8 cellular contexts compared by ENCODE assay signal in the genomic region with DNA sequence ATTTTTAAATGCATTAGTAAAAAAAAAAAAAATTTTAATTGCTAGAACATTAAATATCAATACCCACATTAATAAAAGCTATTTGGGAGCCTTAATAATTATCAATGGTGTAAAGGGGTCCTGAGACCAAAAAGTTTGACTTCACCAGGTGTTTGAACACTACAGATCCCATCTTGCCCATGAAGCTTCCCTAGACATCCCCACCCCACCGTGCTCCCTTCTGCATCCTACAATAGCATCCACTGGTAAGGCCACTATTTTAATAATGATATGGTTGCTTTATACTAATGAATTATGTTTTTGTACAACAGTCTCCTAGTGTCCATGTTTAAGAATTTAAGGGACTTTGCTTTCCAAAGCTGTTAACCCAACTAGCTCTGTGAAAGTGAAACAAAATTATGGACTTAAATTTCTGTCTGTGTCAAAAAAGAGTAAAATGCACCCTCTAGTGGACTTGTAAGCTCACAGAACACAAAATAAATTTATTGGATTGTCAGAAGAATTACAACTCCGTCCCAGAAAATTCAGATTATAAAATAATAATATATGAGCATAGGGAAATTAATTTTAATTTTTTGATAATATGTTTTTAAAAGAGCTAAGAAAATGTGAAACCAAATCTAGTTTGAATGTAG.
DNase-seq lines count a peak whose midpoint lies in the region; ATAC-seq and TF ChIP-seq lines count a peak whose summit lies in the region.

No MANE protein-coding gene starts in this region.

- H3K27ac Mint-ChIP-seq in T-helper 2 cell treated with Interferon-gamma antibody and Interleukin-4, amounts not matched to agents 5 μg/mL and 100 μg/mL, for 36 hours: no peak overlapping the region
- no peak overlapping the region for H3K27ac Mint-ChIP-seq in activated CD8-positive, alpha-beta memory T cell treated with anti-CD3 and anti-CD28 coated beads, Interleukin-2, amount 10 ng/mL, durations not matched to agents 7 days and 5 days

- H3K36me3 ChIP-seq in hepatocyte (replicated peaks; ENCODE audit: insufficient read depth, low read depth) (no peaks in the 10 kb centered on the region), WERI-Rb-1 (no peaks in the 10 kb centered on the region)

- H3K9me3 ChIP-seq in hepatocyte (ENCODE audit: low read depth) (no peaks in the 10 kb centered on the region), WERI-Rb-1 (ENCODE audit: severe bottlenecking) (no peaks in the 10 kb centered on the region)

- 71% methylated on average over 2 of the region's 2 CpGs for WGBS in hepatocyte (ENCODE audit: low lambda C conversion rate, missing lambda C conversion rate)

- peak overlapping the region; percentile 25 for H3K4me3 Mint-ChIP-seq in T-helper 2 cell treated with Interferon-gamma antibody and Interleukin-4, amounts not matched to agents 5 μg/mL and 100 μg/mL, for 36 hours
- H3K4me3 Mint-ChIP-seq in activated CD8-positive, alpha-beta memory T cell treated with anti-CD3 and anti-CD28 coated beads, Interleukin-2, amount 10 ng/mL, durations not matched to agents 7 days and 5 days: no peak overlapping the region

- H3K79me2 ChIP-seq in hepatocyte: peaks cover 49% of the 10 kb centered on the region

- H3K27me3 Mint-ChIP-seq in T-helper 2 cell treated with Interferon-gamma antibody and Interleukin-4, amounts not matched to agents 5 μg/mL and 100 μg/mL, for 36 hours (ENCODE audit: low read depth): peaks cover 6% of the 10 kb centered on the region
- H3K27me3 Mint-ChIP-seq in activated CD8-positive, alpha-beta memory T cell treated with anti-CD3 and anti-CD28 coated beads, Interleukin-2, amount 10 ng/mL, durations not matched to agents 7 days and 5 days: no peaks in the 10 kb centered on the region

- H2AFZ ChIP-seq in hepatocyte: no peak overlapping the region

- no peak overlapping the region for H3K4me2 ChIP-seq in hepatocyte

- no peaks in the 10 kb centered on the region for H3K36me3 Mint-ChIP-seq in T-helper 2 cell treated with Interferon-gamma antibody and Interleukin-4, amounts not matched to agents 5 μg/mL and 100 μg/mL, for 36 hours (ENCODE audit: low read depth)
- H3K36me3 Mint-ChIP-seq in activated CD8-positive, alpha-beta memory T cell treated with anti-CD3 and anti-CD28 coated beads, Interleukin-2, amount 10 ng/mL, durations not matched to agents 7 days and 5 days: no peaks in the 10 kb centered on the region

- peaks cover 2% of the 10 kb centered on the region for H3K4me1 Mint-ChIP-seq in T-helper 2 cell treated with Interferon-gamma antibody and Interleukin-4, amounts not matched to agents 5 μg/mL and 100 μg/mL, for 36 hours (ENCODE audit: low read depth)
- H3K4me1 Mint-ChIP-seq in activated CD8-positive, alpha-beta memory T cell treated with anti-CD3 and anti-CD28 coated beads, Interleukin-2, amount 10 ng/mL, durations not matched to agents 7 days and 5 days: peaks cover 3% of the 10 kb centered on the region

- no peaks in the 10 kb centered on the region for H3K9me2 ChIP-seq in hepatocyte (replicated peaks; ENCODE audit: insufficient read depth)

- H3K27me3 ChIP-seq in hepatocyte: no peaks in the 10 kb centered on the region
- H3K27me3 ChIP-seq in WERI-Rb-1 (ENCODE audit: insufficient read depth, low read depth, severe bottlenecking): no peaks in the 10 kb centered on the region

- H4K20me1 ChIP-seq in hepatocyte (ENCODE audit: insufficient read depth, poor library complexity, severe bottlenecking): no peaks in the 10 kb centered on the region

- H3K4me1 ChIP-seq in hepatocyte (ENCODE audit: insufficient read depth): no peaks in the 10 kb centered on the region

- H3K9me3 Mint-ChIP-seq in T-helper 2 cell treated with Interferon-gamma antibody and Interleukin-4, amounts not matched to agents 5 μg/mL and 100 μg/mL, for 36 hours: no peaks in the 10 kb centered on the region
- H3K9me3 Mint-ChIP-seq in activated CD8-positive, alpha-beta memory T cell treated with anti-CD3 and anti-CD28 coated beads, Interleukin-2, amount 10 ng/mL, durations not matched to agents 7 days and 5 days (ENCODE audit: low read depth): no peaks in the 10 kb centered on the region

- no peak overlapping the region for H3K27ac ChIP-seq in hepatocyte
- H3K27ac ChIP-seq in WERI-Rb-1: no peak overlapping the region

- no peak for DNase-seq in GM12864 (ENCODE audit: low read depth)
- DNase-seq in HT1080 (ENCODE audit: low read depth): peak; percentile 23
- no peak for DNase-seq in T-helper 2 cell treated with Interferon-gamma antibody and Interleukin-4, amounts not matched to agents 5 μg/mL and 100 μg/mL, for 36 hours (ENCODE audit: low spot score)
- peak; percentile 37 for DNase-seq in hepatocyte (ENCODE audit: low spot score)
- no peak for DNase-seq in activated CD8-positive, alpha-beta memory T cell treated with anti-CD3 and anti-CD28 coated beads, Interleukin-2, amount 10 ng/mL, durations not matched to agents 7 days and 5 days
- DNase-seq in occipital lobe (lab: John Stamatoyannopoulos, UW): no peak
- no peak for DNase-seq in WERI-Rb-1

- H3K4me3 ChIP-seq in GM12864 (ENCODE audit: low read depth, low read length) (no peak overlapping the region), hepatocyte (no peak overlapping the region), WERI-Rb-1 (ENCODE audit: low read depth, low read length) (no peak overlapping the region)

- TF ChIP-seq CTCF in GM12864 (IDR thresholded peaks at IDR 0.05; ENCODE audit: low read depth, low read length, missing control alignments) (peak; percentile 37), hepatocyte (IDR thresholded peaks at IDR 0.05; ENCODE audit: poor library complexity) (peak; percentile 67), WERI-Rb-1 (IDR thresholded peaks at IDR 0.05; ENCODE audit: low read depth, low read length) (no peak)

- no peak for ATAC-seq in activated CD8-positive, alpha-beta memory T cell treated with anti-CD3 and anti-CD28 coated beads, Interleukin-2, amount 10 ng/mL, durations not matched to agents 7 days and 5 days
- ATAC-seq in HG02642 (IDR thresholded peaks at IDR 0.05; ENCODE audit: poor library complexity, unreplicated experiment): no peak

- CTCF ChIA-PET in activated CD8-positive, alpha-beta memory T cell treated with anti-CD3 and anti-CD28 coated beads, Interleukin-2, amount 10 ng/mL, durations not matched to agents 7 days and 5 days (lab: Charles Lee): interaction anchor here (0.9 to 2.5 kb wide), 11 partner anchors 9 to 1064 kb away, joined by 3 to 13 read pairs (median 4); a partner anchor contains a TSS

Comparison
In these comparisons a context has a peak if more than half of its experiments do, and no peak if none do; other contexts are left out.
1. DNase-seq: peak in HT1080 (single experiment) and hepatocyte (single experiment); none in GM12864 (single experiment), T-helper 2 cell treated with Interferon-gamma antibody and Interleukin-4, amounts not matched to agents 5 μg/mL and 100 μg/mL, for 36 hours (single experiment), activated CD8-positive, alpha-beta memory T cell treated with anti-CD3 and anti-CD28 coated beads, Interleukin-2, amount 10 ng/mL, durations not matched to agents 7 days and 5 days (single experiment), occipital lobe (single experiment) and WERI-Rb-1 (single experiment).